25 cellular contexts compared by ENCODE assay signal in the genomic region with DNA sequence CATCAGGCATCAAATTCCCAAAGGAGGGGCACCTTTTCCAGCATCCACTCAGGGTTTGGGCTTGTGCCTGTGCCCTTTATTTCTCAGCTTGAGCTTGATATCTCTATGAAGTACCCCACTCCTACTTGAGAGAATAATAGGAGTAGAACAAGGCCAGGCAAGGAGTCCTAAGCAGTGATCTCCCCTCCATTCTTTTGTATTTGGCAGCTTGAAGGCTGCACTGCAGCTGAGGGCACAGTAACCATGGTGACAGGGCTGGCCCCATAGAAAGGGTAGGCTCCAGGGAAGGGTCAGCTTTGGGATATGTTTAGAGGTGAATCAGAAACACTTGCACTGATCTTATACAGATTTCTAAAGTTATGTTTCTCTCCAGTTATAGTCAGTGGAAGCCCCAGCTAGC.
DNase-seq lines count a peak whose midpoint lies in the region; TF ChIP-seq lines count a peak whose summit lies in the region.
"Had no signal": no experiment of that assay in that cellular context is flagged by ENCODE, and none has a peak within 500 bp of the region (broad histone marks: within the 10 kb centered on the region; RNA-seq: fewer than 3 reads in every experiment).

No MANE protein-coding gene starts in this region.

- H3K79me2 ChIP-seq in H9 (ENCODE audit: insufficient read depth, low read length): no peaks in the 10 kb centered on the region

- no peak overlapping the region for H2AFZ ChIP-seq in H9 (ENCODE audit: low read length)

- H4K5ac ChIP-seq in H9 (ENCODE audit: insufficient read length, low read depth, low read length): no peak overlapping the region

- no peak overlapping the region for H3K9ac ChIP-seq in H9 (ENCODE audit: extremely low read depth, insufficient read length, low read length)
- H3K9ac ChIP-seq: BLaER1 had no signal

- no peak overlapping the region for H4K91ac ChIP-seq in H9 (ENCODE audit: insufficient read length, low read depth, low read length)

- H3K27ac Mint-ChIP-seq in H9: no peak overlapping the region
- H3K27ac Mint-ChIP-seq: CD4-positive, alpha-beta T cell; IgD-negative memory B cell; T-helper 17 cell had no signal

- no peaks in the 10 kb centered on the region for H3K23me2 ChIP-seq in H9 (ENCODE audit: insufficient read length, low read depth, low read length, poor library complexity, severe bottlenecking)

- peaks cover 3 to 9% of the 10 kb centered on the region in 2 experiments; a peak in 3 of 4 replicates for H3K4me1 Mint-ChIP-seq in H9
- H3K4me1 Mint-ChIP-seq: IgD-negative memory B cell, T-helper 17 cell had no signal

- H3K27ac ChIP-seq in H9 (ENCODE audit: insufficient read length, low read depth, low read length): no peak overlapping the region
- no peak overlapping the region for H3K27ac ChIP-seq in sigmoid colon
- H3K27ac ChIP-seq: 22Rv1, BLaER1, RWPE1, SK-N-MC had no signal

- TF ChIP-seq EP300 in sigmoid colon (IDR thresholded peaks at IDR 0.05): no peak

- intact Hi-C loops in sigmoid colon (cut with DNase I): no loop called here

- H3K4me3 ChIP-seq in sigmoid colon: no peak overlapping the region
- H3K4me3 ChIP-seq: BLaER1, SK-N-MC had no signal

- TF ChIP-seq CTCF in H9 (conservative IDR thresholded peaks at IDR 0.05): no peak
- TF ChIP-seq CTCF in sigmoid colon (IDR thresholded peaks at IDR 0.05): no peak

- no peak overlapping the region for H3K56ac ChIP-seq in H9 (ENCODE audit: insufficient read length, low read depth, low read length)

- H2BK5ac ChIP-seq in H9 (ENCODE audit: insufficient read length, low read length): no peak overlapping the region

- H2AK5ac ChIP-seq in H9 (ENCODE audit: insufficient read length, low read length): no peak overlapping the region

- H3K9me3 ChIP-seq in H9 (ENCODE audit: control insufficient read depth, low read depth, low read length): no peaks in the 10 kb centered on the region
- no peaks in the 10 kb centered on the region for H3K9me3 ChIP-seq in sigmoid colon
- H3K9me3 ChIP-seq: BLaER1 had no signal

- H3K4me2 ChIP-seq in H9 (ENCODE audit: insufficient read depth, insufficient read length, low read length): no peak overlapping the region
- H3K4me2 ChIP-seq: BLaER1 had no signal

- no peak overlapping the region for H3K18ac ChIP-seq in H9 (ENCODE audit: insufficient read length, low read depth, low read length)

- H2BK20ac ChIP-seq in H9 (ENCODE audit: low read depth, low read length, poor library complexity, severe bottlenecking): no peak overlapping the region

- no peaks in the 10 kb centered on the region for H4K20me1 ChIP-seq in H9 (ENCODE audit: control insufficient read depth, insufficient read depth, insufficient read length)
- H4K20me1 ChIP-seq: BLaER1 had no signal

- no peak overlapping the region for H2BK120ac ChIP-seq in H9 (ENCODE audit: low read depth, low read length, poor library complexity, severe bottlenecking)

- no peak overlapping the region for H3T11ph ChIP-seq in H9 (ENCODE audit: low read length)

- peaks cover 0 to 4% (median 0%) of the 10 kb centered on the region in 3 experiments; a peak in 1 of 7 replicates for H3K36me3 Mint-ChIP-seq in H9 (ENCODE audit: insufficient read depth in 1 of 3, low read depth in 3 of 3)
- H3K36me3 Mint-ChIP-seq: IgD-negative memory B cell had no signal

- peaks cover 0 to 2% of the 10 kb centered on the region in 2 experiments; a peak in 1 of 5 replicates for H3K9me3 Mint-ChIP-seq in H9

- H2BK15ac ChIP-seq in H9 (ENCODE audit: low read depth, low read length): no peak overlapping the region

- H3K27me3 ChIP-seq in H9 (ENCODE audit: insufficient read depth, low read length): no peaks in the 10 kb centered on the region
- H3K27me3 ChIP-seq in sigmoid colon: no peaks in the 10 kb centered on the region
- H3K27me3 ChIP-seq: BLaER1 had no signal

- no peak overlapping the region for H2BK12ac ChIP-seq in H9 (ENCODE audit: insufficient read length, low read depth, low read length)

- no peak overlapping the region for H3K4me3 Mint-ChIP-seq in H9
- H3K4me3 Mint-ChIP-seq: CD4-positive, alpha-beta T cell; IgD-negative memory B cell; T-helper 17 cell had no signal

- H3K36me3 ChIP-seq in sigmoid colon: no peaks in the 10 kb centered on the region
- H3K36me3 ChIP-seq: BLaER1 had no signal

- DNase-seq in DMS 273 (lab: John Stamatoyannopoulos, UW; ENCODE audit: unreplicated experiment): peak; percentile 3
- no peak for DNase-seq in DMS 273 treated with DMSO at 0.1 percent for 48 hours (lab: John Stamatoyannopoulos, UW)
- peak; percentile 30 for DNase-seq in NCI-H748 (lab: John Stamatoyannopoulos, UW; ENCODE audit: unreplicated experiment)
- DNase-seq in NCI-H748 treated with DMSO at 0.1 percent for 48 hours (lab: John Stamatoyannopoulos, UW): no peak
- DNase-seq in ecto neural progenitor cell (ENCODE audit: low spot score): peak; percentile 53
- DNase-seq in activated effector memory CD4-positive, alpha-beta T cell treated with Interleukin-2 at 50 U/mL for 16 hours: no peak
- no peak for DNase-seq in H9
- DNase-seq in sigmoid colon: no peak
- DNase-seq: ACHN; CD4-positive, alpha-beta T cell; COR-L47; Karpas-422; MV-4-11; NCI-H1694 treated with DMSO at 0.1 percent for 48 hours; NCI-H2081 treated with DMSO at 0.1 percent for 48 hours; NCI-H226; NCI-H524 treated with DMSO at 0.1 percent for 48 hours; SHP77 treated with DMSO at 0.1 percent for 48 hours; SW 1271; T-helper 17 cell had no signal

- H4K8ac ChIP-seq in H9 (replicated peaks; ENCODE audit: insufficient read length, low read depth, low read length): no peak overlapping the region

- H3K79me1 ChIP-seq in H9 (ENCODE audit: insufficient read depth, low read depth, low read length, poor library complexity, severe bottlenecking): no peaks in the 10 kb centered on the region

- no peaks in the 10 kb centered on the region for H3K27me3 Mint-ChIP-seq in H9 (ENCODE audit: low read depth)
- H3K27me3 Mint-ChIP-seq: IgD-negative memory B cell had no signal

- TF ChIP-seq POLR2A in sigmoid colon (IDR thresholded peaks at IDR 0.05): no peak

- H3K14ac ChIP-seq in H9 (ENCODE audit: insufficient read depth, low read length): no peak overlapping the region

- H3K23ac ChIP-seq in H9 (ENCODE audit: insufficient read length, low read depth, low read length): no peak overlapping the region

- H3K4ac ChIP-seq in H9 (ENCODE audit: low read depth, low read length): no peak overlapping the region

- no peaks in the 10 kb centered on the region for H3K4me1 ChIP-seq in H9 (ENCODE audit: insufficient read depth, low read length)
- H3K4me1 ChIP-seq in sigmoid colon: no peaks in the 10 kb centered on the region
- H3K4me1 ChIP-seq: BLaER1 had no signal

Comparison
In these comparisons a context has a peak if more than half of its experiments do, and no peak if none do; other contexts are left out.
1. DNase-seq: peak in DMS 273 (single experiment), NCI-H748 (single experiment) and ecto neural progenitor cell (single experiment); none in DMS 273 treated with DMSO at 0.1 percent for 48 hours (single experiment), NCI-H748 treated with DMSO at 0.1 percent for 48 hours (single experiment), activated effector memory CD4-positive, alpha-beta T cell treated with Interleukin-2 at 50 U/mL for 16 hours (single experiment), H9 (single experiment) and sigmoid colon (single experiment).